1 cellular context compared by ENCODE assay signal in genomic region chr1:11845641-11846335, GRCh38.
TF ChIP-seq lines count a peak whose summit lies in the region.

No MANE protein-coding gene starts in this region.

TF ChIP-seq in GM23338, 12 proteins besides CTCF, POLR2A, EP300 and RAD21 (continued from another document):
- TF ChIP-seq, protein P1, sequence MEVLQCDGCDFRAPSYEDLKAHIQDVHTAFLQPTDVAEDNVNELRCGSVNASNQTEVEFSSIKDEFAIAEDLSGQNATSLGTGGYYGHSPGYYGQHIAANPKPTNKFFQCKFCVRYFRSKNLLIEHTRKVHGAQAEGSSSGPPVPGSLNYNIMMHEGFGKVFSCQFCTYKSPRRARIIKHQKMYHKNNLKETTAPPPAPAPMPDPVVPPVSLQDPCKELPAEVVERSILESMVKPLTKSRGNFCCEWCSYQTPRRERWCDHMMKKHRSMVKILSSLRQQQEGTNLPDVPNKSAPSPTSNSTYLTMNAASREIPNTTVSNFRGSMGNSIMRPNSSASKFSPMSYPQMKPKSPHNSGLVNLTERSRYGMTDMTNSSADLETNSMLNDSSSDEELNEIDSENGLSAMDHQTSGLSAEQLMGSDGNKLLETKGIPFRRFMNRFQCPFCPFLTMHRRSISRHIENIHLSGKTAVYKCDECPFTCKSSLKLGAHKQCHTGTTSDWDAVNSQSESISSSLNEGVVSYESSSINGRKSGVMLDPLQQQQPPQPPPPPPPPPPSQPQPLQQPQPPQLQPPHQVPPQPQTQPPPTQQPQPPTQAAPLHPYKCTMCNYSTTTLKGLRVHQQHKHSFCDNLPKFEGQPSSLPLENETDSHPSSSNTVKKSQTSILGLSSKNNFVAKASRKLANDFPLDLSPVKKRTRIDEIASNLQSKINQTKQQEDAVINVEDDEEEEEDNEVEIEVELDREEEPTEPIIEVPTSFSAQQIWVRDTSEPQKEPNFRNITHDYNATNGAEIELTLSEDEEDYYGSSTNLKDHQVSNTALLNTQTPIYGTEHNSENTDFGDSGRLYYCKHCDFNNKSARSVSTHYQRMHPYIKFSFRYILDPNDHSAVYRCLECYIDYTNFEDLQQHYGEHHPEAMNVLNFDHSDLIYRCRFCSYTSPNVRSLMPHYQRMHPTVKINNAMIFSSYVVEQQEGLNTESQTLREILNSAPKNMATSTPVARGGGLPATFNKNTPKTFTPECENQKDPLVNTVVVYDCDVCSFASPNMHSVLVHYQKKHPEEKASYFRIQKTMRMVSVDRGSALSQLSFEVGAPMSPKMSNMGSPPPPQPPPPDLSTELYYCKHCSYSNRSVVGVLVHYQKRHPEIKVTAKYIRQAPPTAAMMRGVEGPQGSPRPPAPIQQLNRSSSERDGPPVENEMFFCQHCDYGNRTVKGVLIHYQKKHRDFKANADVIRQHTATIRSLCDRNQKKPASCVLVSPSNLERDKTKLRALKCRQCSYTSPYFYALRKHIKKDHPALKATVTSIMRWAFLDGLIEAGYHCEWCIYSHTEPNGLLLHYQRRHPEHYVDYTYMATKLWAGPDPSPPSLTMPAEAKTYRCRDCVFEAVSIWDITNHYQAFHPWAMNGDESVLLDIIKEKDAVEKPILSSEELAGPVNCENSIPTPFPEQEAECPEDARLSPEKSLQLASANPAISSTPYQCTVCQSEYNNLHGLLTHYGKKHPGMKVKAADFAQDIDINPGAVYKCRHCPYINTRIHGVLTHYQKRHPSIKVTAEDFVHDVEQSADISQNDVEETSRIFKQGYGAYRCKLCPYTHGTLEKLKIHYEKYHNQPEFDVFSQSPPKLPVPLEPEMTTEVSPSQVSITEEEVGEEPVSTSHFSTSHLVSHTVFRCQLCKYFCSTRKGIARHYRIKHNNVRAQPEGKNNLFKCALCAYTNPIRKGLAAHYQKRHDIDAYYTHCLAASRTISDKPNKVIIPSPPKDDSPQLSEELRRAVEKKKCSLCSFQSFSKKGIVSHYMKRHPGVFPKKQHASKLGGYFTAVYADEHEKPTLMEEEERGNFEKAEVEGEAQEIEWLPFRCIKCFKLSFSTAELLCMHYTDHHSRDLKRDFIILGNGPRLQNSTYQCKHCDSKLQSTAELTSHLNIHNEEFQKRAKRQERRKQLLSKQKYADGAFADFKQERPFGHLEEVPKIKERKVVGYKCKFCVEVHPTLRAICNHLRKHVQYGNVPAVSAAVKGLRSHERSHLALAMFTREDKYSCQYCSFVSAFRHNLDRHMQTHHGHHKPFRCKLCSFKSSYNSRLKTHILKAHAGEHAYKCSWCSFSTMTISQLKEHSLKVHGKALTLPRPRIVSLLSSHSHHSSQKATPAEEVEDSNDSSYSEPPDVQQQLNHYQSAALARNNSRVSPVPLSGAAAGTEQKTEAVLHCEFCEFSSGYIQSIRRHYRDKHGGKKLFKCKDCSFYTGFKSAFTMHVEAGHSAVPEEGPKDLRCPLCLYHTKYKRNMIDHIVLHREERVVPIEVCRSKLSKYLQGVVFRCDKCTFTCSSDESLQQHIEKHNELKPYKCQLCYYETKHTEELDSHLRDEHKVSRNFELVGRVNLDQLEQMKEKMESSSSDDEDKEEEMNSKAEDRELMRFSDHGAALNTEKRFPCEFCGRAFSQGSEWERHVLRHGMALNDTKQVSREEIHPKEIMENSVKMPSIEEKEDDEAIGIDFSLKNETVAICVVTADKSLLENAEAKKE (CRISPR knock-in tag; IDR thresholded peaks at IDR 0.05), result no peak
- no peak for TF ChIP-seq CREB1 (CRISPR knock-in tag; IDR thresholded peaks at IDR 0.05; ENCODE audit: low read depth)
- TF ChIP-seq, protein P2, sequence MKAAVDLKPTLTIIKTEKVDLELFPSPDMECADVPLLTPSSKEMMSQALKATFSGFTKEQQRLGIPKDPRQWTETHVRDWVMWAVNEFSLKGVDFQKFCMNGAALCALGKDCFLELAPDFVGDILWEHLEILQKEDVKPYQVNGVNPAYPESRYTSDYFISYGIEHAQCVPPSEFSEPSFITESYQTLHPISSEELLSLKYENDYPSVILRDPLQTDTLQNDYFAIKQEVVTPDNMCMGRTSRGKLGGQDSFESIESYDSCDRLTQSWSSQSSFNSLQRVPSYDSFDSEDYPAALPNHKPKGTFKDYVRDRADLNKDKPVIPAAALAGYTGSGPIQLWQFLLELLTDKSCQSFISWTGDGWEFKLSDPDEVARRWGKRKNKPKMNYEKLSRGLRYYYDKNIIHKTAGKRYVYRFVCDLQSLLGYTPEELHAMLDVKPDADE (IDR thresholded peaks at IDR 0.05), result no peak
